In the genomic region with DNA sequence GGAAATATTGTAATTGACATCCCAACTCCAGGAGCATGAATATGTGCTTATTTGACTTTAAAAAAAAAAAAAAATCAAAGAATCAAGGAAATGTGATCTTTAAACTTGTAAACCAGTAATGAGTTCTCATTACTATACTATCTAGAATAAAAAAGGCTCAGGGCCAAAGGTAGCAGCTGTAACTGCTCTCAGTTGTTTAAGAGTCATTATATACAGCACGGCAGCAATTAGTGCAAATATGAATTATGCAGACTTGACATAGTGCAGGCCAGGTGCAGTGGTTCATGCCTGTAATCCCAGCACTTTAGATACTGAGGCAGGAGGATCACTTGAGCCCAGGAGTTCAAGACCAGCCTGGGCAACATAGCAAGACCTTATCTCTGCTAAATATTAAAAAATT, we compare ENCODE assay signal across 14 cellular contexts.
"Had no signal": no experiment of that assay in that cellular context is flagged by ENCODE, and none has a peak within 500 bp of the region (broad histone marks: within the 10 kb centered on the region; RNA-seq: fewer than 3 reads in every experiment).

No MANE protein-coding gene starts in this region.

- H3K9me3 Mint-ChIP-seq: naive thymus-derived CD8-positive, alpha-beta T cell; stimulated activated naive B cell treated with anti-CD40 and anti-IgM and Interleukin-4, amounts not matched to agents 10 μg/mL and 1 μg/mL and 100 μg/mL, for 72 hours; WTC11 had no signal

- DNase-seq: activated CD4-positive, alpha-beta T cell treated with anti-CD3 and anti-CD28 coated beads for 4 hours; activated gamma-delta T cell treated with Interleukin-2 at 50 U/mL for 16 hours; amniotic stem cell; central memory CD4-positive, alpha-beta T cell; colonic mucosa; kidney; left ventricle myocardium superior; naive thymus-derived CD8-positive, alpha-beta T cell; stimulated activated naive B cell treated with anti-CD40 and anti-IgM and Interleukin-4, amounts not matched to agents 10 μg/mL and 1 μg/mL and 100 μg/mL, for 72 hours; thyroid gland had no signal

- H3K4me1 ChIP-seq: thyroid gland had no signal

- H3K27ac Mint-ChIP-seq: activated naive CD8-positive, alpha-beta T cell; memory B cell; stimulated activated naive B cell treated with anti-CD40 and anti-IgM and Interleukin-4, amounts not matched to agents 10 μg/mL and 1 μg/mL and 100 μg/mL, for 72 hours; WTC11 had no signal

- H3K9me3 ChIP-seq: colonic mucosa, thyroid gland had no signal

- ATAC-seq: left ventricle myocardium superior; naive thymus-derived CD8-positive, alpha-beta T cell; stimulated activated naive B cell treated with anti-CD40 and anti-IgM and Interleukin-4, amounts not matched to agents 10 μg/mL and 1 μg/mL and 100 μg/mL, for 72 hours; WTC11 had no signal

- H3K27me3 Mint-ChIP-seq: activated naive CD8-positive, alpha-beta T cell; stimulated activated naive B cell treated with anti-CD40 and anti-IgM and Interleukin-4, amounts not matched to agents 10 μg/mL and 1 μg/mL and 100 μg/mL, for 72 hours had no signal

- H3K4me3 ChIP-seq: colonic mucosa, hepatocyte, thyroid gland had no signal

- H3K36me3 Mint-ChIP-seq: activated naive CD8-positive, alpha-beta T cell; memory B cell; naive thymus-derived CD8-positive, alpha-beta T cell; stimulated activated naive B cell treated with anti-CD40 and anti-IgM and Interleukin-4, amounts not matched to agents 10 μg/mL and 1 μg/mL and 100 μg/mL, for 72 hours; WTC11 had no signal

- H3K36me3 ChIP-seq: colonic mucosa, thyroid gland had no signal

- H3K4me3 Mint-ChIP-seq: activated naive CD8-positive, alpha-beta T cell; memory B cell; naive thymus-derived CD8-positive, alpha-beta T cell; stimulated activated naive B cell treated with anti-CD40 and anti-IgM and Interleukin-4, amounts not matched to agents 10 μg/mL and 1 μg/mL and 100 μg/mL, for 72 hours; WTC11 had no signal

- H3K27me3 ChIP-seq: colonic mucosa, hepatocyte, thyroid gland had no signal
